In genomic region chr18:26697186-26697585, GRCh38 we compare ENCODE assay signal across 27 cellular contexts.
"Had no signal": no experiment of that assay in that cellular context is flagged by ENCODE, and none has a peak within 500 bp of the region (broad histone marks: within the 10 kb centered on the region; RNA-seq: fewer than 3 reads in every experiment).

No MANE protein-coding gene starts in this region.

- H3K27ac ChIP-seq: body of pancreas, breast epithelium, SJCRH30, SK-N-MC had no signal

- H3K9me3 ChIP-seq: body of pancreas, SJCRH30 had no signal

- H3K4me3 ChIP-seq: body of pancreas, breast epithelium, SJCRH30, SK-N-MC had no signal

- H3K4me1 ChIP-seq: body of pancreas, breast epithelium, SJCRH30 had no signal

- H3K27me3 ChIP-seq: body of pancreas, breast epithelium, SJCRH30 had no signal

- ATAC-seq: activated CD4-positive, alpha-beta T cell treated with anti-CD3 and anti-CD28 coated beads for 36 hours; activated CD8-positive, alpha-beta T cell treated with anti-CD3 and anti-CD28 coated beads, Interleukin-2, amount 10 ng/mL, durations not matched to agents 7 days and 5 days; body of pancreas had no signal

- DNase-seq: activated CD4-positive, alpha-beta T cell treated with anti-CD3 and anti-CD28 coated beads for 36 hours; activated CD4-positive, alpha-beta T cell treated with anti-CD3 and anti-CD28 coated beads, Interleukin-2, amount 10 ng/mL, durations not matched to agents 7 days and 5 days; activated CD4-positive, alpha-beta T cell treated with anti-CD3 and anti-CD28 coated beads, Interleukin-2, amount 50 U/mL, for 48 hours; activated CD8-positive, alpha-beta T cell treated with anti-CD3 and anti-CD28 coated beads, Interleukin-2, amount 10 ng/mL, durations not matched to agents 7 days and 5 days; activated gamma-delta T cell; activated naive CD4-positive, alpha-beta T cell treated with Interleukin-2 at 50 U/mL for 16 hours; activated naive CD8-positive, alpha-beta T cell treated with anti-CD3 and anti-CD28 coated beads, Interleukin-2, amount 10 ng/mL, durations not matched to agents 7 days and 5 days; activated T-cell treated with anti-CD3 and anti-CD28 coated beads, Interleukin-2, amount 50 U/mL, for 24 hours; body of pancreas; KG1; NCI-H1092 treated with DMSO at 0.1 percent for 48 hours; NCI-H1417; NCI-H146; NCI-H187; NCI-H2029 treated with DMSO at 0.1 percent for 48 hours; NCI-H2107; NCI-H2171 treated with DMSO at 0.1 percent for 48 hours; NCI-H2227 treated with DMSO at 0.1 percent for 48 hours; NCI-H446; NCI-H510A treated with DMSO at 0.1 percent for 48 hours; NCI-H748 treated with DMSO at 0.1 percent for 48 hours; OCI-M1; SHP77; SJCRH30; T1000 had no signal

- H3K36me3 ChIP-seq: breast epithelium, SJCRH30 had no signal
